In the genomic region with DNA sequence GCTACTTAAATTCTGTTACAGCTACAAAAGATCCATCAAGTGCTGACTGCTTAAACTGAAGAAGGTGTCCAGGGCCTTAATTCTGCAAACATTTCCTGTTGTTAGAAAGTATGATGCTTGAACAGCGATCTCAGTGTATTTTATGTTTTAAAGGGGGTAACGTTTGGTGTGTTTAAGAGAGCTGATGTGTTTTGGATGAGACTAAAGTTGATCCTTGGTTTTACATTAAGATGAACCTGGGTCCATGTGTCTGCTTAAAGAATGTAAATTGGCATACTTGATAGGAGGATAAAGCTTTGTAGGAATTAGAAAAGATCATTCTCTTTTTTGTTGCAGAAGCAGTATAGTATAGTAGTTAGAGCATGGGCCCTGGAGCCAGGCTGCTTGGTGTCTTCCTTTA, we compare ENCODE assay signal across 10 cellular contexts. TPM values are rescaled to one million over a fixed set of nuclear protein-coding genes. Genes with fewer than 3 reads are reported as not detected.
DNase-seq lines count a peak whose midpoint lies in the region; ATAC-seq and TF ChIP-seq lines count a peak whose summit lies in the region.
"Had no signal": no experiment of that assay in that cellular context is flagged by ENCODE, and none has a peak within 500 bp of the region (broad histone marks: within the 10 kb centered on the region; RNA-seq: fewer than 3 reads in every experiment).

No MANE protein-coding gene starts in this region.

- H3K27ac Mint-ChIP-seq in activated naive CD4-positive, alpha-beta T cell treated with anti-CD3 and anti-CD28 coated beads for 36 hours: no peak overlapping the region

- no peaks in the 10 kb centered on the region for H3K27me3 ChIP-seq in fibroblast of lung (ENCODE audit: control insufficient read depth, insufficient read depth, low read length)
- H3K27me3 ChIP-seq in suprapubic skin: no peaks in the 10 kb centered on the region
- H3K27me3 ChIP-seq: stomach had no signal

- H3K4me1 Mint-ChIP-seq in activated naive CD4-positive, alpha-beta T cell treated with anti-CD3 and anti-CD28 coated beads for 36 hours (ENCODE audit: low read depth): peaks cover 53% of the 10 kb centered on the region

- no peak for TF ChIP-seq EP300 in suprapubic skin (IDR thresholded peaks at IDR 0.05)

- H2AFZ ChIP-seq in fibroblast of lung (ENCODE audit: low read length): no peak overlapping the region

- TF ChIP-seq CTCF in WI38 (IDR thresholded peaks at IDR 0.05; ENCODE audit: low read depth, low read length) (no peak), fibroblast of lung (conservative IDR thresholded peaks at IDR 0.05 in 1 of 2, IDR thresholded peaks at IDR 0.05 in 1 of 2; ENCODE audit: low read depth in 1 of 2, low read length in 2 of 2) (no peak), suprapubic skin (IDR thresholded peaks at IDR 0.05) (no peak)

- CTCF ChIA-PET in activated naive CD4-positive, alpha-beta T cell treated with anti-CD3 and anti-CD28 coated beads for 36 hours (lab: Charles Lee): interaction anchor here (1.1 to 5.1 kb wide), 3 partner anchors 11 to 50 kb away, joined by 3 to 66 read pairs (median 8); no protein-coding TSS in a partner anchor

- peak overlapping the region; percentile 77 for H3K4me2 ChIP-seq in fibroblast of lung (ENCODE audit: extremely low read depth, insufficient read depth, low read length)

- H3K4me3 Mint-ChIP-seq in activated naive CD4-positive, alpha-beta T cell treated with anti-CD3 and anti-CD28 coated beads for 36 hours: peak overlapping the region; percentile 99

- no peaks in the 10 kb centered on the region for H3K9me3 ChIP-seq in fibroblast of lung (ENCODE audit: control insufficient read depth, insufficient read depth, low read depth, low read length)
- H3K9me3 ChIP-seq in suprapubic skin: no peaks in the 10 kb centered on the region
- H3K9me3 ChIP-seq: stomach had no signal

- H3K27ac ChIP-seq in fibroblast of lung (ENCODE audit: insufficient read depth, low read length) (no peak overlapping the region), suprapubic skin (no peak overlapping the region)
- H3K27ac ChIP-seq: stomach had no signal

- TF ChIP-seq POLR2A in suprapubic skin (IDR thresholded peaks at IDR 0.05): no peak

- peak overlapping the region; percentile 95 for H3K4me3 ChIP-seq in WI38 (ENCODE audit: low read depth, low read length)
- peak overlapping the region; percentile 91 to 99 (median 96) for H3K4me3 ChIP-seq in fibroblast of lung (replicated peaks in 1 of 4; ENCODE audit: control extremely low read depth in 1 of 4, insufficient read depth in 1 of 4, low read depth in 3 of 4, low read length in 4 of 4)
- H3K4me3 ChIP-seq in suprapubic skin: peak overlapping the region; percentile 97

- H3K9ac ChIP-seq in fibroblast of lung (ENCODE audit: insufficient read depth, low read length): no peak overlapping the region

- H3K9me3 Mint-ChIP-seq in activated naive CD4-positive, alpha-beta T cell treated with anti-CD3 and anti-CD28 coated beads for 36 hours: no peaks in the 10 kb centered on the region

- H3K79me2 ChIP-seq in fibroblast of lung (ENCODE audit: control insufficient read depth, insufficient read depth, low read length): peaks cover 61% of the 10 kb centered on the region

- WGBS in suprapubic skin: 83% methylated on average over 2 of the region's 2 CpGs

- H3K36me3 ChIP-seq in fibroblast of lung (ENCODE audit: control insufficient read depth, insufficient read depth, low read length): peaks cover 8% of the 10 kb centered on the region
- peaks cover 4% of the 10 kb centered on the region for H3K36me3 ChIP-seq in suprapubic skin

- intact Hi-C loops in activated naive CD4-positive, alpha-beta T cell treated with anti-CD3 and anti-CD28 coated beads for 36 hours (cut with micrococcal nuclease): loop anchor here (10.0 kb wide), 1 partner anchor 1207 kb away; a partner anchor contains a TSS

- H3K36me3 Mint-ChIP-seq in activated naive CD4-positive, alpha-beta T cell treated with anti-CD3 and anti-CD28 coated beads for 36 hours (ENCODE audit: low read depth): peaks cover 55% of the 10 kb centered on the region

- no peak for DNase-seq in activated naive CD4-positive, alpha-beta T cell treated with anti-CD3 and anti-CD28 coated beads for 36 hours
- no peak for DNase-seq in activated naive CD4-positive, alpha-beta T cell treated with anti-CD3 and anti-CD28 coated beads, Interleukin-2, amount 50 U/mL, for 16 hours
- DNase-seq in fibroblast of lung (ENCODE audit: low read depth in 2 of 2) (no peak), suprapubic skin (ENCODE audit: low spot score in 2 of 2) (no peak), GM03348 (ENCODE audit: low spot score) (no peak), NCI-H226 (no peak)
- DNase-seq: NCI-H1417 treated with DMSO at 0.1 percent for 48 hours, stomach had no signal

- H3K27me3 Mint-ChIP-seq in activated naive CD4-positive, alpha-beta T cell treated with anti-CD3 and anti-CD28 coated beads for 36 hours (ENCODE audit: low read depth): no peaks in the 10 kb centered on the region

- H3K4me1 ChIP-seq in fibroblast of lung (ENCODE audit: control insufficient read depth, extremely low read depth, insufficient read depth, low read length) (peaks cover 34% of the 10 kb centered on the region), suprapubic skin (peaks cover 72% of the 10 kb centered on the region)

- no peak for ATAC-seq in HG03159 (IDR thresholded peaks at IDR 0.05; ENCODE audit: unreplicated experiment)

- H4K20me1 ChIP-seq in fibroblast of lung (ENCODE audit: control insufficient read depth, extremely low read depth, insufficient read depth, low read length): peaks cover 6% of the 10 kb centered on the region

RNA-seq across cellular contexts. Expression of a gene that starts 3.6 kb away (rescaled TPM):
- total RNA-seq in activated naive CD4-positive, alpha-beta T cell treated with anti-CD3 and anti-CD28 coated beads for 36 hours: 10 to 100 TPM; 33.5 to 34.4 TPM
- total RNA-seq in fibroblast of lung (31.1 and 42.8 TPM in 2 replicates), suprapubic skin (10 to 100 TPM; 11.3 to 30.4 (median 24.4) TPM)
- 19.1 and 24.2 TPM in 2 replicates for polyA plus RNA-seq in fibroblast of lung
- 26.0 and 33.9 TPM in 2 replicates for polyA plus RNA-seq in fibroblast of lung (2012)
- polyA minus RNA-seq in fibroblast of lung (ENCODE audit: low replicate concordance): 8.7 and 13.4 TPM in 2 replicates

RNA-seq across cellular contexts. Expression of a gene that starts 58.3 kb away (rescaled TPM):
- 10 to 100 TPM; 22.5 to 25.0 TPM for total RNA-seq in activated naive CD4-positive, alpha-beta T cell treated with anti-CD3 and anti-CD28 coated beads for 36 hours
- total RNA-seq in fibroblast of lung (14.9 and 42.1 TPM in 2 replicates), suprapubic skin (10 to 100 TPM; 10.5 to 29.5 (median 14.5) TPM)
- 35.3 and 41.6 TPM in 2 replicates for polyA plus RNA-seq in fibroblast of lung
- polyA plus RNA-seq in fibroblast of lung (2012): 23.4 and 27.6 TPM in 2 replicates
- polyA minus RNA-seq in fibroblast of lung (ENCODE audit: low replicate concordance): 15.7 and 24.7 TPM in 2 replicates
